In the genomic region with DNA sequence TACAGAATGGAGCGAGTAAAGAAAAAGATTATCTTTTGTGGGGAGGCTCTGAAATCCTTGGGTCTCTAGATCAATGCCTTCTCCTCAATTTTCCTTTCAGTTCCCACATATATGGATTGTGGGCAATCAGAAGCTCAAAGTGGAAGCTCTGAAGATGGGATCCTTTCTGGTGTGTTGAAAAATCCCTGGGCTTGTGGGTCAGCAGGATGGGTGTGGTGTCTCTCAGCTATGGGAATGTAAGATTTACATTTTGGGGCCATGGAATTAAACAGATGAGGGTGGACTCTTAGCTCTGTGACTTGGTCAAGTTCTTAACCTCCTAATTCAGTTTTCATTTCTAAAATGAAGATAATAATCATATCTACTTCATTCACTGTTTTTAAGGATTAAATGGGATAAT, we compare ENCODE assay signal across 27 cellular contexts.
DNase-seq lines count a peak whose midpoint lies in the region; FAIRE-seq and TF ChIP-seq lines count a peak whose summit lies in the region.
"Had no signal": no experiment of that assay in that cellular context is flagged by ENCODE, and none has a peak within 500 bp of the region (broad histone marks: within the 10 kb centered on the region; RNA-seq: fewer than 3 reads in every experiment).

No MANE protein-coding gene starts in this region.

- TF ChIP-seq POLR2A in H54 (IDR thresholded peaks at IDR 0.05; ENCODE audit: low read depth, low read length) = no peak

- H3K4me1 ChIP-seq in mucosa of stomach (ENCODE audit: control insufficient read depth, insufficient read depth, low read length) (no peaks in the 10 kb centered on the region), small intestine (ENCODE audit: control insufficient read depth in 2 of 2, insufficient read depth in 1 of 2, low read depth in 1 of 2, low read length in 1 of 2) (no peaks in the 10 kb centered on the region), mesendoderm (ENCODE audit: control insufficient read depth, low read depth, low read length) (no peaks in the 10 kb centered on the region), hepatocyte (ENCODE audit: insufficient read depth) (no peaks in the 10 kb centered on the region)
- H3K4me1 ChIP-seq: BE2C, BLaER1 had no signal

- H3K4me3 ChIP-seq in mucosa of stomach (ENCODE audit: low read length) = peak overlapping the region; percentile 37
- no peak overlapping the region for H3K4me3 ChIP-seq in small intestine (ENCODE audit: low read depth in 1 of 2, low read length in 2 of 2)
- no peak overlapping the region for H3K4me3 ChIP-seq in mesendoderm (ENCODE audit: low read length)
- H3K4me3 ChIP-seq in hepatocyte = no peak overlapping the region
- no peak overlapping the region for H3K4me3 ChIP-seq in brain microvascular endothelial cell (ENCODE audit: low read depth, low read length)
- H3K4me3 ChIP-seq: BLaER1, GM12878 had no signal

- WGBS in small intestine, 3 donors = 55 to 83% (median 81%) methylated on average over 1 of the region's 1 CpG
- WGBS in mesendoderm (ENCODE audit: extremely low coverage, insufficient coverage, low lambda C conversion rate) = no CpG with 5 or more reads among the region's 1 CpG
- 97% methylated on average over 1 of the region's 1 CpG for WGBS in hepatocyte (ENCODE audit: low lambda C conversion rate, missing lambda C conversion rate)

- no peak overlapping the region for H3K18ac ChIP-seq in mesendoderm (ENCODE audit: low read length)

- no peak overlapping the region for H3K56ac ChIP-seq in mesendoderm (ENCODE audit: low read length)

- peak overlapping the region; percentile 61 for H3K9ac ChIP-seq in mucosa of stomach (ENCODE audit: low read length)
- no peak overlapping the region for H3K9ac ChIP-seq in mesendoderm (ENCODE audit: low read length)
- H3K9ac ChIP-seq: BLaER1 had no signal

- H3K4ac ChIP-seq in mesendoderm (ENCODE audit: low read depth, low read length) = no peak overlapping the region

- H4K20me1 ChIP-seq in hepatocyte (ENCODE audit: insufficient read depth, poor library complexity, severe bottlenecking) = no peaks in the 10 kb centered on the region
- H4K20me1 ChIP-seq: BLaER1 had no signal

- H3K9me2 ChIP-seq in hepatocyte (replicated peaks; ENCODE audit: insufficient read depth) = no peaks in the 10 kb centered on the region

- no peak overlapping the region for H3K23ac ChIP-seq in mesendoderm (ENCODE audit: low read length)

- H2AFZ ChIP-seq in hepatocyte = no peak overlapping the region

- no peaks in the 10 kb centered on the region for H3K79me1 ChIP-seq in mesendoderm (ENCODE audit: low read length)

- H2BK5ac ChIP-seq in mesendoderm (ENCODE audit: low read length) = no peak overlapping the region

- no peak overlapping the region for H3K4me2 ChIP-seq in mesendoderm (ENCODE audit: low read length)
- H3K4me2 ChIP-seq in hepatocyte = no peak overlapping the region
- H3K4me2 ChIP-seq: BLaER1 had no signal

- no peak overlapping the region for H3K27ac ChIP-seq in small intestine (ENCODE audit: low read depth in 1 of 2, low read length in 1 of 2)
- no peak overlapping the region for H3K27ac ChIP-seq in mesendoderm (ENCODE audit: low read depth, low read length)
- no peak overlapping the region for H3K27ac ChIP-seq in hepatocyte
- H3K27ac ChIP-seq in brain microvascular endothelial cell = no peak overlapping the region
- H3K27ac ChIP-seq: BLaER1 had no signal

- H2AK5ac ChIP-seq in mesendoderm (ENCODE audit: low read length) = no peak overlapping the region

- H2BK15ac ChIP-seq in mesendoderm (replicated peaks; ENCODE audit: low read depth) = no peak overlapping the region

- H3K36me3 ChIP-seq in mucosa of stomach (ENCODE audit: control insufficient read depth, insufficient read depth, low read length) = no peaks in the 10 kb centered on the region
- no peaks in the 10 kb centered on the region for H3K36me3 ChIP-seq in small intestine (ENCODE audit: control insufficient read depth in 2 of 2, insufficient read depth in 2 of 2, low read length in 2 of 2)
- H3K36me3 ChIP-seq in mesendoderm (ENCODE audit: control insufficient read depth, insufficient read depth, low read length) = no peaks in the 10 kb centered on the region
- no peaks in the 10 kb centered on the region for H3K36me3 ChIP-seq in hepatocyte (replicated peaks; ENCODE audit: insufficient read depth, low read depth)
- no peaks in the 10 kb centered on the region for H3K36me3 ChIP-seq in brain microvascular endothelial cell (replicated peaks)
- H3K36me3 ChIP-seq: BE2C, BLaER1 had no signal

- no peak overlapping the region for H2BK120ac ChIP-seq in mesendoderm (ENCODE audit: low read depth, low read length)

- FAIRE-seq in H54 (lab: Jason Lieb, UNC) (peak; percentile 91), small intestine (lab: Jason Lieb, UNC) (no peak)
- FAIRE-seq: A204.1, GM12878, GM12892, GM18507 had no signal

- H4K5ac ChIP-seq in mesendoderm (ENCODE audit: low read length) = no peak overlapping the region

- TF ChIP-seq CTCF in hepatocyte (IDR thresholded peaks at IDR 0.05; ENCODE audit: poor library complexity) (no peak), brain microvascular endothelial cell (IDR thresholded peaks at IDR 0.05; ENCODE audit: low read depth, low read length, missing control alignments) (no peak)

- H3K79me2 ChIP-seq in mesendoderm (ENCODE audit: control insufficient read depth, insufficient read depth, low read length) (no peaks in the 10 kb centered on the region), hepatocyte (no peaks in the 10 kb centered on the region)

- no peaks in the 10 kb centered on the region for H3K27me3 ChIP-seq in mucosa of stomach (ENCODE audit: control insufficient read depth, insufficient read depth, low read length)
- no peaks in the 10 kb centered on the region for H3K27me3 ChIP-seq in small intestine (ENCODE audit: control insufficient read depth in 2 of 2, insufficient read depth in 2 of 2, low read length in 2 of 2)
- no peaks in the 10 kb centered on the region for H3K27me3 ChIP-seq in mesendoderm (ENCODE audit: insufficient read depth, low read length, poor library complexity)
- H3K27me3 ChIP-seq in hepatocyte = no peaks in the 10 kb centered on the region
- H3K27me3 ChIP-seq in brain microvascular endothelial cell (replicated peaks) = no peaks in the 10 kb centered on the region
- H3K27me3 ChIP-seq: BE2C, BLaER1 had no signal

- H3K9me3 ChIP-seq in mucosa of stomach (ENCODE audit: control insufficient read depth, low read length) = no peaks in the 10 kb centered on the region
- H3K9me3 ChIP-seq in small intestine (ENCODE audit: control insufficient read depth, low read depth) = no peaks in the 10 kb centered on the region
- H3K9me3 ChIP-seq in hepatocyte (ENCODE audit: low read depth) = no peaks in the 10 kb centered on the region
- H3K9me3 ChIP-seq: BE2C, BLaER1 had no signal

- no peak overlapping the region for H4K8ac ChIP-seq in mesendoderm (ENCODE audit: low read depth, low read length)

- in situ Hi-C loops in brain microvascular endothelial cell (cut with HindIII; ENCODE audit: low pct_ligation_motif_present, low sequenced_read_pairs) = no loop called here

- peak; percentile 4 for DNase-seq in H54 (ENCODE audit: insufficient read length, low spot score)
- peak; percentile 7 for DNase-seq in RPMI7951 (ENCODE audit: low read depth)
- peak; percentile 9 for DNase-seq in small intestine
- no peak for DNase-seq in mesendoderm
- DNase-seq in occipital lobe (lab: John Stamatoyannopoulos, UW) = no peak
- DNase-seq in hepatocyte (ENCODE audit: low spot score) = no peak
- DNase-seq in brain microvascular endothelial cell = no peak
- DNase-seq: 8988T; ACHN; BE2C; C1 segment of cervical spinal cord; CD4-positive, alpha-beta memory T cell; CD4-positive, CD25-positive, alpha-beta regulatory T cell; CD8-positive, alpha-beta memory T cell; COR-L47; DMS 273 treated with DMSO at 0.1 percent for 48 hours; DMS153; DMS79; DND-41; EL; GDM1 had no signal

Comparison
In these comparisons a context has a peak if more than half of its experiments do, and no peak if none do; other contexts are left out.
1. DNase-seq: peak in H54 (single experiment), RPMI7951 (single experiment) and small intestine (single experiment); none in mesendoderm (single experiment), occipital lobe (single experiment), hepatocyte (single experiment) and brain microvascular endothelial cell (single experiment).